8 cellular contexts compared by ENCODE assay signal in the genomic region with DNA sequence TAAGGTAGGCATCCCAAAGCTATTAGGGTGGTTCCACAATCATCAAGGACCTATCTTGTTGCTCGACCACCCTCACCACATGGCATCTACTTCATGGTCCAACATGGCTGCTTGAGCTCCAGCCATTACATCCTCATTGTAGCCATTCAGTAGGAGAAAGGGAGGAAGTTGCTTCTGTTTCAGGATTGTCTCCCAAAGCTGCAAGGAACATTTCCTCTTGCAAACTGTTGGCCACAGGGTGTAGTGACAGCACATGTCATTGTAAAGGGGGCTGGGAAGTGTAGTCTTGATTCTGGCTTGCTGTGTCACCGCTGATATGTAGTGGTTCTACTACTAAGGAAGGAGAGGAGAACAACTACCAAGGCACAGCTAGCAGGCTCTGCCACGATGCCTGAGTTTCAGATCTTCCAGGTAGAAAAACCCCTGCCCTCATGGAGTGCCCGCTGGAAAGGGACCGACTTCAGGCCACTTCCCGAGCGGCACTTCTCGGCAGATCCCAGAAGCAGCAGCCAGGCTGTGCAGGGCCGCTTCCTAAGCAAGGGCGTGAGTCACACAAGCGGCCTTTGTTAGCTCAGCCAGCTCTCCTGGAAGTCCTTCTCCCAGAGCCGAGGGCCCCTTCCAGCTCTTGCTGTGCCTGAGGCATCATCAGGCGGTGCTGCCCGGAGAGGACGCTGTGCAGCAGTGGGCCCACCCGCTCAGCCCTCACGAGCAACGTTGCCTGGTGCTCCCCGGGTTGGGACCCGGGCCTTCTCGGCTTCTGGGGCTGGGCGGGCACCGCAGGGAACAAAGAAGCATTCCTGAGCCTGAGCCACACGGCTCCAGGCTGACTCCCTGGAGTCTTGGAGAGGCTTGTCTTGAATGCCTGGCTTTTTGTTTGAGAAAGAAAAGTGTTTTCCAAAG. TPM values are rescaled to one million over a fixed set of nuclear protein-coding genes. Genes with fewer than 3 reads are reported as not detected.
DNase-seq lines count a peak whose midpoint lies in the region; ATAC-seq, FAIRE-seq and TF ChIP-seq lines count a peak whose summit lies in the region.

No MANE protein-coding gene starts in this region.

- no peak for FAIRE-seq in GM12891 (lab: Jason Lieb, UNC)

- TF ChIP-seq CTCF in cardiac fibroblast (IDR thresholded peaks at IDR 0.05; ENCODE audit: low read depth, low read length), result peak; percentile 39

- no peak overlapping the region for H3K4me3 ChIP-seq in cardiac fibroblast (replicated peaks in 1 of 2; ENCODE audit: low read depth in 2 of 2, low read length in 2 of 2)

- H3K27ac ChIP-seq in substantia nigra (ENCODE audit: low read depth, low read length, poor library complexity, severe bottlenecking), result peak overlapping the region; percentile 70

- peak; percentile 79 for DNase-seq in HT-29 (ENCODE audit: low spot score)
- peak; percentile 83 to 90 for DNase-seq in cardiac fibroblast (ENCODE audit: low read depth in 2 of 2)
- DNase-seq in iPS-NIHi7 (ENCODE audit: extremely low spot score), result peak; percentile 84
- peak in 43 of 49 donors; percentile 38 to 93 (median 78) for DNase-seq in substantia nigra (lab: John Stamatoyannopoulos, UW)
- no peak for DNase-seq in GM12891 (ENCODE audit: insufficient read length, low spot score)

- TF ChIP-seq POLR2A in GM12891 (IDR thresholded peaks at IDR 0.05; ENCODE audit: low read depth, low read length), result no peak

- ATAC-seq in GM19455 (IDR thresholded peaks at IDR 0.05; ENCODE audit: unreplicated experiment) (no peak), HG02642 (IDR thresholded peaks at IDR 0.05; ENCODE audit: poor library complexity, unreplicated experiment) (no peak), GM21619 (IDR thresholded peaks at IDR 0.05; ENCODE audit: unreplicated experiment) (no peak)

TF ChIP-seq in GM12891, 5 proteins besides CTCF, POLR2A, EP300 and RAD21:
- TF ChIP-seq TAF1 (IDR thresholded peaks at IDR 0.05; ENCODE audit: low read depth, low read length) (no peak), POLR2AphosphoS5 (IDR thresholded peaks at IDR 0.05; ENCODE audit: low read depth, low read length) (no peak), PAX5 (IDR thresholded peaks at IDR 0.05; ENCODE audit: insufficient read depth, low read length, severe bottlenecking) (no peak), SPI1 (IDR thresholded peaks at IDR 0.05; ENCODE audit: low read depth, low read length) (no peak), POU2F2 (IDR thresholded peaks at IDR 0.05; ENCODE audit: low read depth, low read length) (no peak)

RNA-seq across cellular contexts. Expression of a gene that starts 58.2 kb away (rescaled TPM):
- 17.6 and 17.7 TPM in 2 replicates for total RNA-seq in HT-29 (2014; rRNA removed; shearing (Covaris generic))
- polyA plus RNA-seq in GM12891 (2012; ENCODE audit: low read depth, missing spikeins), result 2.6 TPM
